Comparison of ENCODE assay signal across 8 cellular contexts in genomic region chr4:141636077-141636770, GRCh38. TPM values are rescaled to one million over a fixed set of nuclear protein-coding genes. Genes with fewer than 3 reads are reported as not detected.
DNase-seq lines count a peak whose midpoint lies in the region; ATAC-seq and TF ChIP-seq lines count a peak whose summit lies in the region.

TSS of gene IL15 (plus strand) at chr4:141636583. CDS start at chr4:141719465, 82,882 bp downstream.

- peak within 1 kb of the TSS; percentile 78 for H3K4me3 ChIP-seq in HUES6 (ENCODE audit: low read depth, low read length)
- H3K4me3 ChIP-seq in right lobe of liver: peak within 1 kb of the TSS; percentile 72 to 86 (median 79)

- H3K27me3 ChIP-seq in HUES6 (ENCODE audit: control insufficient read depth, insufficient read depth, low read length) (peaks cover 41% of the 10 kb centered on the region), right lobe of liver (no peaks in the 10 kb centered on the region)

- peak within 1 kb of the TSS; percentile 67 for H3K27ac Mint-ChIP-seq in activated CD4-positive, alpha-beta T cell treated with anti-CD3 and anti-CD28 coated beads for 36 hours

- H3K9me3 Mint-ChIP-seq in activated CD4-positive, alpha-beta T cell treated with anti-CD3 and anti-CD28 coated beads for 36 hours (ENCODE audit: low read depth): no peaks in the 10 kb centered on the region

- POLR2A ChIA-PET in activated CD4-positive, alpha-beta T cell treated with anti-CD3 and anti-CD28 coated beads for 36 hours (lab: Charles Lee): no interaction called here

- peak; percentile 76 for DNase-seq in EH (ENCODE audit: low read depth)
- DNase-seq in activated CD4-positive, alpha-beta T cell treated with anti-CD3 and anti-CD28 coated beads for 36 hours: peak; percentile 85
- peak; percentile 29 for DNase-seq in cortex of kidney (lab: John Stamatoyannopoulos, UW)
- DNase-seq in right lobe of liver: peak; percentile 90 to 91 (median 91)
- peak; percentile 56 to 66 for DNase-seq in stimulated activated CD4-positive, alpha-beta T cell treated with anti-CD3 and anti-CD28 coated beads, Interleukin-4, amount 100 ng/mL, for 48 hours (ENCODE audit: low read depth in 2 of 2)
- DNase-seq in NAMALWA (ENCODE audit: low spot score): no peak

- H3K36me3 ChIP-seq in HUES6 (ENCODE audit: control insufficient read depth, insufficient read depth, low read length): no peaks in the 10 kb centered on the region
- no peaks in the 10 kb centered on the region for H3K36me3 ChIP-seq in right lobe of liver

- CTCF ChIA-PET in activated CD4-positive, alpha-beta T cell treated with anti-CD3 and anti-CD28 coated beads for 36 hours (lab: Charles Lee): interaction anchor here (0.6 to 1.2 kb wide), 2 partner anchors 16 to 505 kb away, joined by 3 to 4 read pairs; no protein-coding TSS in a partner anchor

- H3K36me3 Mint-ChIP-seq in activated CD4-positive, alpha-beta T cell treated with anti-CD3 and anti-CD28 coated beads for 36 hours (ENCODE audit: low read depth): no peaks in the 10 kb centered on the region

- ATAC-seq in GM21526 (IDR thresholded peaks at IDR 0.05; ENCODE audit: low FRiP score, unreplicated experiment) (peak; percentile 55), right lobe of liver (peak; percentile 93 to 96 (median 95))
- ATAC-seq in activated CD4-positive, alpha-beta T cell treated with anti-CD3 and anti-CD28 coated beads for 36 hours: peak; percentile 90

- no peak within 1 kb of the TSS for H3K27ac ChIP-seq in HUES6 (ENCODE audit: low read depth, low read length)
- H3K27ac ChIP-seq in right lobe of liver: peak within 1 kb of the TSS; percentile 76 to 81 (median 77)

- H3K27me3 Mint-ChIP-seq in activated CD4-positive, alpha-beta T cell treated with anti-CD3 and anti-CD28 coated beads for 36 hours: peaks cover 20% of the 10 kb centered on the region

- no peak for TF ChIP-seq POLR2A in right lobe of liver (IDR thresholded peaks at IDR 0.05)

- H3K4me3 Mint-ChIP-seq in activated CD4-positive, alpha-beta T cell treated with anti-CD3 and anti-CD28 coated beads for 36 hours: peak within 1 kb of the TSS; percentile 86

- H3K9me3 ChIP-seq in HUES6 (ENCODE audit: control insufficient read depth, insufficient read depth, low read depth, low read length): no peaks in the 10 kb centered on the region
- no peaks in the 10 kb centered on the region for H3K9me3 ChIP-seq in right lobe of liver

- H3K4me1 Mint-ChIP-seq in activated CD4-positive, alpha-beta T cell treated with anti-CD3 and anti-CD28 coated beads for 36 hours: peaks cover 18% of the 10 kb centered on the region

- TF ChIP-seq CTCF in right lobe of liver (IDR thresholded peaks at IDR 0.05): no peak

- H3K9ac ChIP-seq in HUES6 (ENCODE audit: low read length): peak within 1 kb of the TSS; percentile 50

- WGBS in right lobe of liver (ENCODE audit: insufficient coverage, low coverage, low lambda C conversion rate, missing lambda C conversion rate): under 1% methylated on average over 18 of the region's 43 CpGs

- intact Hi-C loops in activated CD4-positive, alpha-beta T cell treated with anti-CD3 and anti-CD28 coated beads for 36 hours (cut with DNase I, micrococcal nuclease): loop anchor here (2.0 to 10.0 kb wide), 6 partner anchors 69 to 1876 kb away; partner anchors contain the start of genes ZNF330 (in 2 of the 2), INPP4B (in 1 of the 2), SMARCA5 (in 1 of the 2) and USP38 (in 1 of the 2)
- intact Hi-C loops in right lobe of liver (cut with DNase I): no loop called here

- peaks cover 13% of the 10 kb centered on the region for H3K4me1 ChIP-seq in HUES6 (ENCODE audit: control insufficient read depth, insufficient read depth, low read length)
- no peaks in the 10 kb centered on the region for H3K4me1 ChIP-seq in right lobe of liver

RNA-seq across cellular contexts. Expression of gene IL15, which starts in this region (rescaled TPM):
- 1 to 10 TPM in 1 of 2 experiments, under 1 TPM in 1; 0.37 to 1.1 TPM for total RNA-seq in activated CD4-positive, alpha-beta T cell treated with anti-CD3 and anti-CD28 coated beads for 36 hours
- 1 to 10 TPM in 5 of 6 experiments, under 1 TPM in 1; 0.43 to 2.2 (median 1.4) TPM for total RNA-seq in right lobe of liver

Comparison
In these comparisons a context has a peak if more than half of its experiments do, and no peak if none do; other contexts are left out.
1. intact Hi-C loops: an anchor here in activated CD4-positive, alpha-beta T cell treated with anti-CD3 and anti-CD28 coated beads for 36 hours (2.0 to 10.0 kb wide); none called in right lobe of liver.